16 cellular contexts compared by ENCODE assay signal in genomic region chr17:57294075-57294474, GRCh38. TPM values are rescaled to one million over a fixed set of nuclear protein-coding genes. Genes with fewer than 3 reads are reported as not detected.
A peak's percentile ranks its signal among the peaks of the same experiment; 100 is the strongest.
DNase-seq lines count a peak whose midpoint lies in the region; ATAC-seq and TF ChIP-seq lines count a peak whose summit lies in the region.
"Had no signal": no experiment of that assay in that cellular context is flagged by ENCODE, and none has a peak within 500 bp of the region (broad histone marks: within the 10 kb centered on the region; RNA-seq: fewer than 3 reads in every experiment).

No MANE protein-coding gene starts in this region.

- H3K4me1 Mint-ChIP-seq in activated T-cell treated with anti-CD3 and anti-CD28 coated beads, Interleukin-2, amount 50 U/mL, for 72 hours (ENCODE audit: low read depth) = peaks cover 26% of the 10 kb centered on the region
- peaks cover 33% of the 10 kb centered on the region for H3K4me1 Mint-ChIP-seq in activated T-cell treated with anti-CD3 and anti-CD28 coated beads, Interleukin-2, amount 50 U/mL, for 24 hours (ENCODE audit: low read depth)
- H3K4me1 Mint-ChIP-seq in brain = peaks cover 80% of the 10 kb centered on the region

- no peaks in the 10 kb centered on the region for H3K27me3 Mint-ChIP-seq in activated T-cell treated with anti-CD3 and anti-CD28 coated beads, Interleukin-2, amount 50 U/mL, for 72 hours (ENCODE audit: low read depth)
- H3K27me3 Mint-ChIP-seq in activated T-cell treated with anti-CD3 and anti-CD28 coated beads, Interleukin-2, amount 50 U/mL, for 24 hours = no peaks in the 10 kb centered on the region
- H3K27me3 Mint-ChIP-seq in brain = peaks cover 3% of the 10 kb centered on the region

- no peak overlapping the region for H3K9ac ChIP-seq in skeletal muscle tissue (ENCODE audit: low read depth in 1 of 3, low read length in 3 of 3)
- H3K9ac ChIP-seq: KMS-11 had no signal

- H3K36me3 ChIP-seq in skeletal muscle tissue (ENCODE audit: control insufficient read depth in 3 of 3, insufficient read depth in 3 of 3, low read length in 3 of 3) (peaks cover 0 to 2% (median 0%) of the 10 kb centered on the region in 3 donors), ovary (no peaks in the 10 kb centered on the region)
- H3K36me3 ChIP-seq: uterus had no signal

- no peak overlapping the region for H3K4me3 Mint-ChIP-seq in activated T-cell treated with anti-CD3 and anti-CD28 coated beads, Interleukin-2, amount 50 U/mL, for 72 hours
- no peak overlapping the region for H3K4me3 Mint-ChIP-seq in activated T-cell treated with anti-CD3 and anti-CD28 coated beads, Interleukin-2, amount 50 U/mL, for 24 hours
- peak overlapping the region; percentile 28 to 42 (median 36) for H3K4me3 Mint-ChIP-seq in brain

- H3K27me3 ChIP-seq in skeletal muscle tissue (ENCODE audit: control insufficient read depth in 3 of 3, insufficient read depth in 3 of 3, low read length in 3 of 3) (no peaks in the 10 kb centered on the region), ovary (no peaks in the 10 kb centered on the region)
- H3K27me3 ChIP-seq: uterus had no signal

- TF ChIP-seq POLR2A in ovary (IDR thresholded peaks at IDR 0.05) = no peak

- no peak for ATAC-seq in activated T-cell treated with anti-CD3 and anti-CD28 coated beads, Interleukin-2, amount 50 U/mL, for 72 hours (replicated peaks in 1 of 2)
- no peak for ATAC-seq in HG02970 (IDR thresholded peaks at IDR 0.05; ENCODE audit: low FRiP score, unreplicated experiment)

- H3K27ac Mint-ChIP-seq in activated T-cell treated with anti-CD3 and anti-CD28 coated beads, Interleukin-2, amount 50 U/mL, for 72 hours = peak overlapping the region; percentile 69
- no peak overlapping the region for H3K27ac Mint-ChIP-seq in activated T-cell treated with anti-CD3 and anti-CD28 coated beads, Interleukin-2, amount 50 U/mL, for 24 hours
- peak overlapping the region; percentile 84 to 98 (median 95) for H3K27ac Mint-ChIP-seq in brain

- WGBS in ovary, 3 donors = 60 to 70% (median 69%) methylated on average over 7 of the region's 7 CpGs

- H3K9me3 Mint-ChIP-seq in activated T-cell treated with anti-CD3 and anti-CD28 coated beads, Interleukin-2, amount 50 U/mL, for 72 hours = peaks cover 0 to 7% of the 10 kb centered on the region in 2 donors
- no peaks in the 10 kb centered on the region for H3K9me3 Mint-ChIP-seq in activated T-cell treated with anti-CD3 and anti-CD28 coated beads, Interleukin-2, amount 50 U/mL, for 24 hours
- H3K9me3 Mint-ChIP-seq in brain = peaks cover 19 to 27% (median 21%) of the 10 kb centered on the region in 5 experiments

- intact Hi-C loops in ovary (cut with DNase I) = no loop called here

- H3K4me1 ChIP-seq in skeletal muscle tissue (ENCODE audit: control insufficient read depth in 3 of 3, insufficient read depth in 3 of 3, low read length in 3 of 3) = peaks cover 27 to 56% (median 51%) of the 10 kb centered on the region in 3 donors
- peaks cover 18% of the 10 kb centered on the region for H3K4me1 ChIP-seq in ovary (ENCODE audit: insufficient read depth)
- H3K4me1 ChIP-seq: uterus had no signal

- peaks cover 5 to 20% of the 10 kb centered on the region in 2 donors for H3K36me3 Mint-ChIP-seq in activated T-cell treated with anti-CD3 and anti-CD28 coated beads, Interleukin-2, amount 50 U/mL, for 72 hours (ENCODE audit: insufficient read depth in 2 of 2)
- peaks cover 50% of the 10 kb centered on the region for H3K36me3 Mint-ChIP-seq in activated T-cell treated with anti-CD3 and anti-CD28 coated beads, Interleukin-2, amount 50 U/mL, for 24 hours (ENCODE audit: low read depth)
- H3K36me3 Mint-ChIP-seq in brain = peaks cover 57% of the 10 kb centered on the region

- H3K27ac ChIP-seq in skeletal muscle tissue (ENCODE audit: low read depth, low read length) = peak overlapping the region; percentile 83
- H3K27ac ChIP-seq in ovary = no peak overlapping the region
- H3K27ac ChIP-seq: coronary artery, KMS-11, uterus, WERI-Rb-1 had no signal

- no peaks in the 10 kb centered on the region for H3K9me3 ChIP-seq in skeletal muscle tissue (ENCODE audit: control insufficient read depth in 3 of 3, low read length in 3 of 3)
- no peaks in the 10 kb centered on the region for H3K9me3 ChIP-seq in ovary
- H3K9me3 ChIP-seq: uterus had no signal

- H3K4me3 ChIP-seq in skeletal muscle tissue (ENCODE audit: low read length in 3 of 3) (no peak overlapping the region), ovary (no peak overlapping the region)
- H3K4me3 ChIP-seq: coronary artery, uterus had no signal

- no peak for TF ChIP-seq EP300 in ovary (IDR thresholded peaks at IDR 0.05)

- TF ChIP-seq CTCF in brain (conservative IDR thresholded peaks at IDR 0.05) (no peak), ovary (IDR thresholded peaks at IDR 0.05) (no peak)

- no peak for DNase-seq in activated T-cell treated with anti-CD3 and anti-CD28 coated beads, Interleukin-2, amount 50 U/mL, for 72 hours
- no peak for DNase-seq in activated T-cell treated with anti-CD3 and anti-CD28 coated beads, Interleukin-2, amount 50 U/mL, for 24 hours
- peak; percentile 60 for DNase-seq in NCI-H2196 (lab: John Stamatoyannopoulos, UW; ENCODE audit: unreplicated experiment)
- DNase-seq in ovary = no peak
- no peak for DNase-seq in mucosa of gallbladder (ENCODE audit: low spot score)
- DNase-seq: ACHN; activated effector memory CD4-positive, alpha-beta T cell treated with Interleukin-2 at 50 U/mL for 16 hours; GF-D8; left ventricle myocardium superior; uterus; WERI-Rb-1 had no signal

RNA-seq across cellular contexts. Expression of gene MSI2, which starts 37.8 kb away (rescaled TPM):
- 100 to 1,000 TPM; 112 to 119 TPM for total RNA-seq in activated T-cell treated with anti-CD3 and anti-CD28 coated beads, Interleukin-2, amount 50 U/mL, for 72 hours
- 79.1 TPM for polyA plus RNA-seq in brain (ENCODE audit: insufficient read depth, low read depth, low replicate concordance)
- total RNA-seq in skeletal muscle tissue = 20.4 TPM
- total RNA-seq in ovary = 100 to 1,000 TPM; 110 to 199 (median 149) TPM
- 100 to 1,000 TPM in 1 of 2 donors, 10 to 100 TPM in 1; 43.1 to 105 TPM for polyA plus RNA-seq in ovary
- total RNA-seq in mucosa of gallbladder = 133 TPM

Comparison
In these comparisons a context has a peak if more than half of its experiments do, and no peak if none do; other contexts are left out.
1. H3K4me3 Mint-ChIP-seq: peak in brain (5 of 5); none in activated T-cell treated with anti-CD3 and anti-CD28 coated beads, Interleukin-2, amount 50 U/mL, for 72 hours (0 of 2) and activated T-cell treated with anti-CD3 and anti-CD28 coated beads, Interleukin-2, amount 50 U/mL, for 24 hours (single experiment).